Comparison of ENCODE assay signal across 11 cellular contexts in genomic region chr1:208265525-208265924, GRCh38.
"Had no signal": no experiment of that assay in that cellular context is flagged by ENCODE, and none has a peak within 500 bp of the region (broad histone marks: within the 10 kb centered on the region; RNA-seq: fewer than 3 reads in every experiment).

No MANE protein-coding gene starts in this region.

- H3K36me3 ChIP-seq: HAP-1 had no signal

- H3K27ac Mint-ChIP-seq: GM23338, H9, HFFc6 had no signal

- H3K27ac ChIP-seq: GM23248 had no signal

- H2AFZ ChIP-seq: GM23248, GM23338 had no signal

- H3K9ac ChIP-seq: GM23248 had no signal

- FAIRE-seq: H1, H54 had no signal

- DNase-seq: GM23248, GOT3, H7, H9, HCEC 1CT, HFFc6 had no signal

- ATAC-seq: GM23338, HCT116 had no signal

- H3K4me3 ChIP-seq: GM23248, GM23338, HAP-1 had no signal

- H3K4me3 Mint-ChIP-seq: GM23338, H9, HFFc6 had no signal

- H3K4me1 ChIP-seq: HAP-1 had no signal

- H3K4me2 ChIP-seq: GM23338 had no signal

- H3K9me3 ChIP-seq: HAP-1 had no signal
